In the genomic region with DNA sequence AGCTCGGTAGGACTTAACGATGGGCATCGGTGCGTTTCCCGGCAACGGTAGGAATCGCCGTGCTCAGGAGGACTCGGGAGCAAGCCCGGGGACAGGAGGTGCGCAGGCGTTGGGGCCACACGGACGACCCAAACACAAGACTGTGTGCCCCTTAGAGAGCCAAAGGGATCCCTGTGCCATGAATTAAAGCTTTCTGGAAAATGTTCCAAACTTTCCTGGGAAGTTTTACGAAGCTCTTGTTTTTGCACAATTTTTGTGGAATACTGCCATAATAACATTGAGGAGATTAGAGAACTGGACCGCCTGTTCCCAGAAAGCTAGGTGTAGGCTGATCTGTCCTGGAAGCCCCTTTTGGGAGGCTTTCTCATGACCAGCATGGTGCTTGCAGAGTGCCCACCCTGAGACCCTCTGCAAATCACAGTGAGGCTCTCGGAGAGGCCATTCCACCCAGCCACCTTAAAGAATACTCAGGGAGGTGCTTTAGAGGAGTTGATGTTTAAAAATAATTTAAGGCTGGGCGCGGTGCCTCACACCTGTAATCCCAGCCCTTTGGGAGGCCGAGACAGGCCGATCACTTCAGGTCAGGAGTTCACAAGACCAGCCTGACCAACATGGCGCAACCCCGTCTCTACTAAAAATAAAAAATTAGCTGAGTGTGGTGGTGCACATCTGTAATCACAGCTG, we compare ENCODE assay signal across 8 cellular contexts.
DNase-seq lines count a peak whose midpoint lies in the region; ATAC-seq, FAIRE-seq and TF ChIP-seq lines count a peak whose summit lies in the region.

No MANE protein-coding gene starts in this region.

- peak overlapping the region; percentile 91 to 95 for H3K27ac ChIP-seq in coronary artery
- peak overlapping the region; percentile 100 for H3K27ac ChIP-seq in muscle layer of colon (ENCODE audit: low read depth, low read length)

- TF ChIP-seq CTCF in coronary artery (IDR thresholded peaks at IDR 0.05) = no peak
- TF ChIP-seq CTCF in D721Med (IDR thresholded peaks at IDR 0.05; ENCODE audit: insufficient read depth, missing control alignments) = no peak

- no peaks in the 10 kb centered on the region for H3K9me3 ChIP-seq in muscle layer of colon (ENCODE audit: low read length)

- peak overlapping the region; percentile 78 for H3K4me3 ChIP-seq in coronary artery
- peak overlapping the region; percentile 70 to 94 for H3K4me3 ChIP-seq in muscle layer of colon (ENCODE audit: low read depth in 1 of 2, low read length in 2 of 2)

- FAIRE-seq in D721Med (lab: Jason Lieb, UNC) = no peak

- peak overlapping the region; percentile 92 for H3K9ac ChIP-seq in muscle layer of colon (ENCODE audit: low read length)

- peak; percentile 2 for ATAC-seq in GM19043 (IDR thresholded peaks at IDR 0.05; ENCODE audit: low read depth, unreplicated experiment)
- ATAC-seq in HG03196 (IDR thresholded peaks at IDR 0.05; ENCODE audit: unreplicated experiment) = no peak
- ATAC-seq in GM21825 (IDR thresholded peaks at IDR 0.05; ENCODE audit: unreplicated experiment) = no peak

- no peaks in the 10 kb centered on the region for H3K36me3 ChIP-seq in muscle layer of colon (ENCODE audit: insufficient read depth, low read length)

- DNase-seq in NCI-H748 treated with DMSO at 0.1 percent for 48 hours (lab: John Stamatoyannopoulos, UW) = peak; percentile 15
- DNase-seq in coronary artery (ENCODE audit: low spot score) = no peak
- no peak for DNase-seq in MV-4-11 (lab: John Stamatoyannopoulos, UW)
- no peak for DNase-seq in D721Med (ENCODE audit: insufficient read length, low spot score)

- peaks cover 8% of the 10 kb centered on the region for H3K4me1 ChIP-seq in muscle layer of colon (ENCODE audit: insufficient read depth, low read length)

- no peaks in the 10 kb centered on the region for H3K27me3 ChIP-seq in muscle layer of colon (ENCODE audit: control insufficient read depth in 1 of 2, insufficient read depth in 2 of 2, low read length in 2 of 2)
